19 cellular contexts compared by ENCODE assay signal in the genomic region with DNA sequence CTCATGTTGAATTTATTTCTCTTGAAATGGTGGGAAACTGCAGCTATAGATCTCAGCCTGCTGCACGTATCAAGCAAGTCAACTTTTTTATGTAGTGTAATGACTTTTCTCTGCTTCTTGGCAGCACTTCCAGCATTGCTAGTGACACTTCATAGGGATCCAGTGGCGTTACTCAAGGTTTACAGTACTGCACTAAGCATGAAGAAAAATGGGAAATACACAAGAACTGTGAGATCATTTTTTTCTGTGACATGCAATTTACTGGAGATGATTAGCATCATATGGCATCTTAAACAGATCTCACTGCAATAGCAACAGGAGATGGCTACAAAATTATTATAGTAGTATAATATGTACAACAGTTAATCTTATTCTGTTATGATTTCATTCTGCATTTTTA.
"Had no signal": no experiment of that assay in that cellular context is flagged by ENCODE, and none has a peak within 500 bp of the region (broad histone marks: within the 10 kb centered on the region; RNA-seq: fewer than 3 reads in every experiment).

No MANE protein-coding gene starts in this region.

- H3K4me3 Mint-ChIP-seq: central memory CD8-positive, alpha-beta T cell; endodermal cell; naive thymus-derived CD4-positive, alpha-beta T cell; type B pancreatic cell had no signal

- H3K9me3 Mint-ChIP-seq: central memory CD8-positive, alpha-beta T cell; endodermal cell; type B pancreatic cell had no signal

- H3K4me3 ChIP-seq: hepatocyte had no signal

- H3K4me1 Mint-ChIP-seq: central memory CD8-positive, alpha-beta T cell; endodermal cell had no signal

- H3K27ac ChIP-seq: foreskin keratinocyte, hepatocyte, neutrophil had no signal

- H2AFZ ChIP-seq: hepatocyte had no signal

- H3K36me3 ChIP-seq: neutrophil had no signal

- H3K4me1 ChIP-seq: foreskin keratinocyte had no signal

- DNase-seq: dermis blood vessel endothelial cell; effector CD4-positive, alpha-beta T cell; endodermal cell; erythroblast; foreskin keratinocyte; head of caudate nucleus; kidney glomerular epithelial cell; mammary epithelial cell; naive thymus-derived CD4-positive, alpha-beta T cell; posterior cingulate gyrus; small intestine; stimulated activated CD4-positive, alpha-beta T cell treated with anti-CD3 and anti-CD28 coated beads, Interleukin-12 subunit alpha, Interleukin-12 subunit beta, amount 100 ng/mL, for 4 hours; stimulated activated naive CD4-positive, alpha-beta T cell had no signal

- H3K36me3 Mint-ChIP-seq: naive thymus-derived CD4-positive, alpha-beta T cell; type B pancreatic cell had no signal

- H3K79me2 ChIP-seq: hepatocyte had no signal

- H3K27me3 ChIP-seq: foreskin keratinocyte, hepatocyte, neutrophil had no signal

- H3K27me3 Mint-ChIP-seq: central memory CD8-positive, alpha-beta T cell had no signal

- H3K27ac Mint-ChIP-seq: endodermal cell; naive thymus-derived CD4-positive, alpha-beta T cell; type B pancreatic cell had no signal

- ATAC-seq: foreskin keratinocyte; left lobe of liver; naive thymus-derived CD4-positive, alpha-beta T cell; sciatic nerve had no signal

- H3K9me3 ChIP-seq: neutrophil had no signal

- H3K4me2 ChIP-seq: hepatocyte had no signal
